ENCODE assay signal across 32 cellular contexts in the genomic region with DNA sequence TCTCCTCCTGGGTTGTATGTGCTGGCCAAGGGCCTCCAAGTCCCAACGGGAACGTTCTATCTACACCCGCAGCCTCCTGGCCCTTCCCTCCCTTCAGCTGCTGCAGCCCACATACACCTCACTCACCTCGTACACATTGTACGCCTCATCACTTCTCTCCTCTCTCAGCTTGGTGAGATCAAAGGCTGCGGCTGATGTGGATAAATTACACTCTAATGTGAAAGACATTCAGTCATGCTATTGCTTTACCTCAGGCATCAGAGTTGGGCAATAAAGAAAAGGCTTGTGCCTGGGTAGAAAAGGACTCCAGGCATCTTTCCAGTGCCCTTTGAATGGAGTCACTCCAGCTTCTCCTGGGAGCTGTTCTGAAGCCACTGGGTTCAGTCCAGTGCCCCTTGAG.
A peak's percentile ranks its signal among the peaks of the same experiment; 100 is the strongest.
DNase-seq lines count a peak whose midpoint lies in the region; FAIRE-seq and TF ChIP-seq lines count a peak whose summit lies in the region.
"Had no signal": no experiment of that assay in that cellular context is flagged by ENCODE, and none has a peak within 500 bp of the region (broad histone marks: within the 10 kb centered on the region; RNA-seq: fewer than 3 reads in every experiment).

No MANE protein-coding gene starts in this region.

- TF ChIP-seq POLR2A in Peyer's patch (IDR thresholded peaks at IDR 0.05), result no peak

- TF ChIP-seq CTCF in bronchial epithelial cell (IDR thresholded peaks at IDR 0.05; ENCODE audit: insufficient read depth, low read length, severe bottlenecking) (no peak), foreskin fibroblast (IDR thresholded peaks at IDR 0.05; ENCODE audit: low read depth, low read length) (no peak), Peyer's patch (IDR thresholded peaks at IDR 0.05) (no peak)

- no peaks in the 10 kb centered on the region for H3K9me3 ChIP-seq in Peyer's patch
- H3K9me3 ChIP-seq: BLaER1 treated with 17β-estradiol and CSF1 and Interleukin-3, amounts not matched to agents 10 nM and 100 nM; Caco-2; MG63 had no signal

- FAIRE-seq in bronchial epithelial cell (lab: Jason Lieb, UNC), result peak; percentile 28
- FAIRE-seq: A549, GM12891, HTR-8/SVneo, K562 had no signal

- H3K27ac ChIP-seq in Peyer's patch, result no peak overlapping the region
- H3K27ac ChIP-seq: A549; BLaER1 treated with 17β-estradiol and CSF1 and Interleukin-3, amounts not matched to agents 10 nM and 100 nM; RWPE1; SK-N-MC had no signal

- H3K4me3 ChIP-seq in bronchial epithelial cell (ENCODE audit: low read depth, low read length), result no peak overlapping the region
- H3K4me3 ChIP-seq in foreskin fibroblast (ENCODE audit: low read depth in 1 of 2, low read length in 2 of 2), result no peak overlapping the region
- H3K4me3 ChIP-seq in Peyer's patch, result no peak overlapping the region
- H3K4me3 ChIP-seq: A549; BLaER1 treated with 17β-estradiol and CSF1 and Interleukin-3, amounts not matched to agents 10 nM and 100 nM; K562; MG63; SK-N-MC had no signal

- H3K27me3 ChIP-seq in bronchial epithelial cell (ENCODE audit: control insufficient read depth, insufficient read depth, low read length) (no peaks in the 10 kb centered on the region), Peyer's patch (no peaks in the 10 kb centered on the region)
- H3K27me3 ChIP-seq: BLaER1 treated with 17β-estradiol and CSF1 and Interleukin-3, amounts not matched to agents 10 nM and 100 nM; MG63 had no signal

- DNase-seq in M059J (ENCODE audit: low read depth) (peak; percentile 34), bronchial epithelial cell (ENCODE audit: low read depth) (no peak), foreskin fibroblast (peak; percentile 13 to 33), renal cortical epithelial cell (ENCODE audit: low read depth) (peak; percentile 71), cerebellum (ENCODE audit: low spot score) (no peak), GM03348 (ENCODE audit: low spot score) (no peak), Peyer's patch (no peak)
- DNase-seq: AML-193; Caco-2; CD4-positive, alpha-beta T cell; DMS79; EL; GDM1; H9; HFFc6; Kasumi-1; MG63; NCI-H1417; NCI-H1694; NCI-H2029 treated with DMSO at 0.1 percent for 48 hours; NCI-H2227 treated with DMSO at 0.1 percent for 48 hours; NCI-H510A; NCI-H69; SHP77; SW 1271 had no signal

- no peaks in the 10 kb centered on the region for H3K4me1 ChIP-seq in Peyer's patch
- H3K4me1 ChIP-seq: A549; BLaER1 treated with 17β-estradiol and CSF1 and Interleukin-3, amounts not matched to agents 10 nM and 100 nM had no signal

- H3K36me3 ChIP-seq in bronchial epithelial cell (ENCODE audit: control insufficient read depth, insufficient read depth, low read length), result no peaks in the 10 kb centered on the region
- H3K36me3 ChIP-seq in Peyer's patch, result no peaks in the 10 kb centered on the region
- H3K36me3 ChIP-seq: BLaER1 treated with 17β-estradiol and CSF1 and Interleukin-3, amounts not matched to agents 10 nM and 100 nM; MG63 had no signal

Comparison
In these comparisons a context has a peak if more than half of its experiments do, and no peak if none do; other contexts are left out.
1. DNase-seq: peak in M059J (single experiment), foreskin fibroblast (2 of 2) and renal cortical epithelial cell (single experiment); none in bronchial epithelial cell (single experiment), cerebellum (single experiment), GM03348 (single experiment) and Peyer's patch (0 of 3).